22 cellular contexts compared by ENCODE assay signal in the genomic region with DNA sequence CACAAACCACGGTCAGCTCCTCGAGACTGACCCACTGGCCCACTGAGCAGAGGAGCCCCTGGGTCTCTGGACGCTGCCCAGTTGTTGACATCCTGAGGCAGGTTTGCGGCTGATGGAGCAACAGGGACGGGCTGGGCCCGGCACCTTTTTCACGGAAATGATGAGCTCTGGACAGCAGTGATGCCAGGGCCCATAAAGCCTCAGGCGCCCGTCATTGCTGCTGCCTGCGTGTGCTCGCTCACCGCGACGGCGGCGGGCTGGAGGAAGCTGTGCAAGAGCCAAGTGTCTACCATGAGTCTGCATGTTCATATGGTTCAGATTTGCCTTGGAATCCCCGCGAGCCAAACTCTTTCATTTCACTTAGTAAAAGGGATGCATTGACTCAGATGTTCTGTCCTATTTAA. TPM values are rescaled to one million over a fixed set of nuclear protein-coding genes. Genes with fewer than 3 reads are reported as not detected.
DNase-seq lines count a peak whose midpoint lies in the region; ATAC-seq lines count a peak whose summit lies in the region.
"Had no signal": no experiment of that assay in that cellular context is flagged by ENCODE, and none has a peak within 500 bp of the region (broad histone marks: within the 10 kb centered on the region; RNA-seq: fewer than 3 reads in every experiment).

No MANE protein-coding gene starts in this region.

- H3K23ac ChIP-seq in neuronal stem cell (ENCODE audit: low read depth, low read length, poor library complexity), result no peak overlapping the region

- H2BK120ac ChIP-seq in neuronal stem cell (ENCODE audit: low read depth, low read length), result no peak overlapping the region

- no peaks in the 10 kb centered on the region for H3K9me2 ChIP-seq in GM23248 (ENCODE audit: insufficient read depth)

- H3K4me3 ChIP-seq in GM23248 (peak overlapping the region; percentile 40), neuronal stem cell (ENCODE audit: low read length in 2 of 2) (no peak overlapping the region)
- H3K4me3 ChIP-seq: lung, skin epidermis, tibial nerve had no signal

- H3K4me2 ChIP-seq in GM23248 (ENCODE audit: unreplicated experiment) (peak overlapping the region; percentile 41), neuronal stem cell (ENCODE audit: insufficient read depth, low read length, poor library complexity, severe bottlenecking) (no peak overlapping the region)

- H2AFZ ChIP-seq in GM23248 (peak overlapping the region; percentile 20; the same call in 1 of the 2 replicates), neuronal stem cell (ENCODE audit: low read length) (no peak overlapping the region)

- H3K79me1 ChIP-seq in neuronal stem cell (ENCODE audit: low read depth, low read length), result no peaks in the 10 kb centered on the region

- H2BK5ac ChIP-seq in neuronal stem cell (ENCODE audit: low read length), result no peak overlapping the region

- in situ Hi-C loops in GM23248 (cut with MboI), result no loop called here

- no peaks in the 10 kb centered on the region for H4K20me1 ChIP-seq in GM23248 (ENCODE audit: insufficient read depth)

- H3K4ac ChIP-seq in neuronal stem cell (ENCODE audit: low read length), result peak overlapping the region; percentile 66

- H3K27ac ChIP-seq in GM23248 (peak overlapping the region; percentile 95), neuronal stem cell (replicated peaks; ENCODE audit: low read length) (no peak overlapping the region)
- H3K27ac ChIP-seq: HL-60 had no signal

- no peaks in the 10 kb centered on the region for H3K36me3 ChIP-seq in GM23248 (ENCODE audit: low read depth)
- H3K36me3 ChIP-seq in neuronal stem cell (replicated peaks in 1 of 2; ENCODE audit: control insufficient read depth in 2 of 2, insufficient read depth in 2 of 2, low read length in 2 of 2), result no peaks in the 10 kb centered on the region
- H3K36me3 ChIP-seq: tibial nerve had no signal

- DNase-seq in AG20443 (ENCODE audit: low spot score), result peak; percentile 84
- DNase-seq in GM23248, result peak; percentile 99
- peak; percentile 87 for DNase-seq in dedifferentiated amniotic fluid mesenchymal stem cell (ENCODE audit: extremely low spot score)
- no peak for DNase-seq in neuronal stem cell (ENCODE audit: low spot score)
- no peak for DNase-seq in dermis blood vessel endothelial cell
- DNase-seq: activated CD4-positive, alpha-beta T cell treated with anti-CD3 and anti-CD28 coated beads for 4 hours; activated naive CD8-positive, alpha-beta T cell treated with anti-CD3 and anti-CD28 coated beads for 36 hours; DND-41; islet precursor cell; naive B cell; NCI-H146; NCI-H69; stimulated activated CD4-positive, alpha-beta T cell treated with anti-CD3 and anti-CD28 coated beads, Interleukin-2, amount 100 ng/mL, for 48 hours; stimulated activated naive CD8-positive, alpha-beta T cell treated with anti-CD3 and anti-CD28 coated beads, Interleukin-15, Interleukin-2, amounts not matched to agents 100 U/mL and 50 U/mL, for 24 hours had no signal

- H3K14ac ChIP-seq in neuronal stem cell (ENCODE audit: low read length), result no peak overlapping the region

- H3F3A ChIP-seq in GM23248 (ENCODE audit: insufficient read depth), result peaks cover 27% of the 10 kb centered on the region

- H3K9me3 ChIP-seq in GM23248 (ENCODE audit: low read depth) (no peaks in the 10 kb centered on the region), neuronal stem cell (replicated peaks in 1 of 2; ENCODE audit: control insufficient read depth in 2 of 2, insufficient read depth in 1 of 2, low read depth in 1 of 2, low read length in 2 of 2) (no peaks in the 10 kb centered on the region)
- H3K9me3 ChIP-seq: tibial nerve had no signal

- no peak overlapping the region for H2BK15ac ChIP-seq in neuronal stem cell (ENCODE audit: low read length)

- H3K27me3 ChIP-seq in GM23248 (replicated peaks; ENCODE audit: insufficient read depth) (no peaks in the 10 kb centered on the region), neuronal stem cell (ENCODE audit: control insufficient read depth in 3 of 3, insufficient read depth in 3 of 3, low read depth in 1 of 3, low read length in 3 of 3) (no peaks in the 10 kb centered on the region)
- H3K27me3 ChIP-seq: tibial nerve had no signal

- H4K8ac ChIP-seq in neuronal stem cell (ENCODE audit: low read depth, low read length), result no peak overlapping the region

- H3K9ac ChIP-seq in GM23248 (peak overlapping the region; percentile 78), neuronal stem cell (ENCODE audit: low read depth, low read length, poor library complexity) (peak overlapping the region; percentile 60)

- no peak overlapping the region for H2BK12ac ChIP-seq in neuronal stem cell (ENCODE audit: low read length)

- H4K91ac ChIP-seq in neuronal stem cell (ENCODE audit: low read depth, low read length, poor library complexity), result no peak overlapping the region

- no peak overlapping the region for H3K18ac ChIP-seq in neuronal stem cell (ENCODE audit: low read length)

- ATAC-seq in HG03175 (IDR thresholded peaks at IDR 0.05; ENCODE audit: unreplicated experiment), result no peak
- ATAC-seq in GM19324 (IDR thresholded peaks at IDR 0.05; ENCODE audit: low FRiP score, unreplicated experiment), result no peak
- no peak for ATAC-seq in GM21723 (IDR thresholded peaks at IDR 0.05; ENCODE audit: unreplicated experiment)
- ATAC-seq: Right ventricle myocardium inferior; stimulated activated naive CD8-positive, alpha-beta T cell treated with anti-CD3 and anti-CD28 coated beads, Interleukin-15, Interleukin-2, amounts not matched to agents 100 U/mL and 50 U/mL, for 24 hours had no signal

- no peaks in the 10 kb centered on the region for H3K79me2 ChIP-seq in GM23248 (ENCODE audit: insufficient read depth)

- 0 to 1% methylated on average over 18 of the region's 18 CpGs for WGBS in GM23248 (ENCODE audit: low coverage in 1 of 2, low lambda C conversion rate in 2 of 2, missing lambda C conversion rate in 2 of 2), 2 experiments
- WGBS in neuronal stem cell (ENCODE audit: extremely low coverage in 2 of 2, insufficient read length in 2 of 2, insufficient replicate concordance in 1 of 2), 2 donors, result no CpG with 5 or more reads among the region's 18 CpGs

- no peak overlapping the region for H2AK5ac ChIP-seq in neuronal stem cell (ENCODE audit: low read depth, low read length)

- H3K4me1 ChIP-seq in GM23248 (ENCODE audit: insufficient read depth), result peaks cover 16% of the 10 kb centered on the region
- H3K4me1 ChIP-seq in neuronal stem cell (ENCODE audit: control insufficient read depth in 2 of 2, insufficient read depth in 1 of 2, low read depth in 1 of 2, low read length in 2 of 2), result no peaks in the 10 kb centered on the region

RNA-seq across cellular contexts. Expression of a gene that starts 30.8 kb away (rescaled TPM):
- 36.2 and 36.3 TPM in 2 replicates for total RNA-seq in GM23248 (2014; rRNA removed; shearing (Covaris generic))
- 21.5 and 22.6 TPM in 2 replicates for polyA plus RNA-seq in GM23248 (2016; fragmentation: Nextera tagmentation; extraction: Ambion mirVana)
- 0.14 TPM for polyA plus RNA-seq in neuronal stem cell (2013, experiment 1 of 2)
- 0.12 TPM for polyA plus RNA-seq in neuronal stem cell (2013, experiment 2 of 2)
- total RNA-seq in dermis blood vessel endothelial cell, result 0.42 and 1.0 TPM in 2 replicates
- total RNA-seq: activated naive CD8-positive, alpha-beta T cell treated with anti-CD3 and anti-CD28 coated beads for 36 hours had no signal

Comparison
In these comparisons a context has a peak if more than half of its experiments do, and no peak if none do; other contexts are left out.
1. DNase-seq: peak in AG20443 (single experiment), GM23248 (single experiment) and dedifferentiated amniotic fluid mesenchymal stem cell (single experiment); none in neuronal stem cell (single experiment) and dermis blood vessel endothelial cell (single experiment).
2. RNA of a gene that starts 30.8 kb away (total RNA-seq): 36.2 to 36.3 TPM in GM23248; 0.42 to 1.0 TPM in dermis blood vessel endothelial cell; every median in the first group is over 10 times any median in the second.